ENCODE assay signal across 11 cellular contexts in genomic region chr1:61052393-61053280, GRCh38. TPM values are rescaled to one million over a fixed set of nuclear protein-coding genes. Genes with fewer than 3 reads are reported as not detected.
DNase-seq lines count a peak whose midpoint lies in the region; ATAC-seq and TF ChIP-seq lines count a peak whose summit lies in the region.
"Had no signal": no experiment of that assay in that cellular context is flagged by ENCODE, and none has a peak within 500 bp of the region (broad histone marks: within the 10 kb centered on the region; RNA-seq: fewer than 3 reads in every experiment).

No MANE protein-coding gene starts in this region.

- H3K4me3 Mint-ChIP-seq in CD4-positive, alpha-beta memory T cell, result peak overlapping the region; percentile 68 to 94 (median 86)

- TF ChIP-seq CTCF in neutrophil (IDR thresholded peaks at IDR 0.05), result no peak

- intact Hi-C loops in CD4-positive, alpha-beta memory T cell (cut with micrococcal nuclease), result loop anchor here (5.0 to 10.0 kb wide), 2 partner anchors 70 to 262 kb away; no protein-coding TSS in a partner anchor

- no peaks in the 10 kb centered on the region for H3K9me2 ChIP-seq in Karpas-422 (replicated peaks; ENCODE audit: insufficient read depth, low read length)

- DNase-seq in CD4-positive, alpha-beta memory T cell, result no peak
- DNase-seq in Karpas-422, result no peak
- no peak for DNase-seq in effector memory CD4-positive, alpha-beta T cell
- no peak for DNase-seq in NCI-H524 (lab: John Stamatoyannopoulos, UW)
- no peak for DNase-seq in NCI-H748 (lab: John Stamatoyannopoulos, UW; ENCODE audit: unreplicated experiment)
- DNase-seq: activated CD4-positive, CD25-positive, alpha-beta regulatory T cell treated with anti-CD3 and anti-CD28 coated beads, Interleukin-2, amount 50 U/mL, for 72 hours; DMS79; NCI-H510A had no signal

- no peaks in the 10 kb centered on the region for H3K9me3 ChIP-seq in CD4-positive, alpha-beta memory T cell (ENCODE audit: control insufficient read depth in 1 of 2, low read length in 2 of 2)
- H3K9me3 ChIP-seq in Karpas-422 (ENCODE audit: low read length) (no peaks in the 10 kb centered on the region), neutrophil (no peaks in the 10 kb centered on the region)
- no peaks in the 10 kb centered on the region for H3K9me3 ChIP-seq in effector memory CD4-positive, alpha-beta T cell (ENCODE audit: control insufficient read depth, low read length)

- H3K36me3 ChIP-seq in CD4-positive, alpha-beta memory T cell (ENCODE audit: insufficient read depth, low read length), result no peaks in the 10 kb centered on the region
- H3K36me3 ChIP-seq in Karpas-422 (ENCODE audit: insufficient read depth, low read length), result no peaks in the 10 kb centered on the region
- no peaks in the 10 kb centered on the region for H3K36me3 ChIP-seq in effector memory CD4-positive, alpha-beta T cell (ENCODE audit: control insufficient read depth, insufficient read depth, low read length)
- no peaks in the 10 kb centered on the region for H3K36me3 ChIP-seq in neutrophil

- no peaks in the 10 kb centered on the region for H4K20me1 ChIP-seq in Karpas-422 (ENCODE audit: insufficient read depth, low read depth, low read length)

- CTCF ChIA-PET in CD4-positive, alpha-beta memory T cell (lab: Charles Lee; ENCODE audit: partially characterized antibody), result interaction anchor here (0.8 to 4.8 kb wide), 4 partner anchors 10 to 798 kb away, joined by 3 to 41 read pairs (median 10); no protein-coding TSS in a partner anchor

- no peak overlapping the region for H3K27ac ChIP-seq in CD4-positive, alpha-beta memory T cell (ENCODE audit: low read depth, low read length)
- H3K27ac ChIP-seq in Karpas-422 (ENCODE audit: low read length), result no peak overlapping the region
- no peak overlapping the region for H3K27ac ChIP-seq in effector memory CD4-positive, alpha-beta T cell (ENCODE audit: insufficient read depth, low read length, poor library complexity, severe bottlenecking)
- no peak overlapping the region for H3K27ac ChIP-seq in neutrophil

- H2AFZ ChIP-seq in Karpas-422 (ENCODE audit: low read length), result no peak overlapping the region

- H3K79me2 ChIP-seq in Karpas-422 (ENCODE audit: low read length), result no peaks in the 10 kb centered on the region

- 0 out of 2 replicates have a peak overlapping the region, but pooled peaks have one; percentile 51 for H3K9ac ChIP-seq in Karpas-422 (ENCODE audit: low read length)

- H3K4me1 Mint-ChIP-seq in CD4-positive, alpha-beta memory T cell, result peaks cover 16 to 42% (median 29%) of the 10 kb centered on the region in 4 donors

- no peaks in the 10 kb centered on the region for H3K9me3 Mint-ChIP-seq in CD4-positive, alpha-beta memory T cell

- POLR2A ChIA-PET in CD4-positive, alpha-beta memory T cell (lab: Charles Lee; ENCODE audit: partially characterized antibody), result interaction anchor here (2.6 kb wide), 1 partner anchor 25 kb away, joined by 10 read pairs; no protein-coding TSS in a partner anchor

- no peak overlapping the region for H3K4me3 ChIP-seq in CD4-positive, alpha-beta memory T cell (ENCODE audit: low read length in 2 of 2)
- H3K4me3 ChIP-seq in Karpas-422 (ENCODE audit: low read length) (peak overlapping the region; percentile 63; the same call in 1 of the 2 replicates), neutrophil (ENCODE audit: low read depth in 1 of 2, low read length in 1 of 2) (peak overlapping the region; percentile 29 to 51)
- peak overlapping the region; percentile 30 for H3K4me3 ChIP-seq in effector memory CD4-positive, alpha-beta T cell (ENCODE audit: insufficient read depth, low read depth, low read length, poor library complexity, severe bottlenecking)

- ATAC-seq in GM18907 (IDR thresholded peaks at IDR 0.05; ENCODE audit: unreplicated experiment), result no peak
- ATAC-seq in HG03521 (IDR thresholded peaks at IDR 0.05; ENCODE audit: unreplicated experiment), result no peak

- H3K27ac Mint-ChIP-seq in CD4-positive, alpha-beta memory T cell, result peak overlapping the region in 1 of 7 donors; percentile 52

- peaks cover 29 to 39% of the 10 kb centered on the region in 2 donors for H3K27me3 Mint-ChIP-seq in CD4-positive, alpha-beta memory T cell

- H3K27me3 ChIP-seq in CD4-positive, alpha-beta memory T cell (ENCODE audit: insufficient read depth, low read length), result peaks cover 5% of the 10 kb centered on the region
- H3K27me3 ChIP-seq in Karpas-422 (ENCODE audit: low read length), result no peaks in the 10 kb centered on the region
- H3K27me3 ChIP-seq in effector memory CD4-positive, alpha-beta T cell (replicated peaks; ENCODE audit: control insufficient read depth, insufficient read depth, low read length, poor library complexity, severe bottlenecking), result peaks cover 7% of the 10 kb centered on the region
- peaks cover 82% of the 10 kb centered on the region for H3K27me3 ChIP-seq in neutrophil

- peak overlapping the region; percentile 69 for H3K4me2 ChIP-seq in Karpas-422 (ENCODE audit: low read depth, low read length, poor library complexity, severe bottlenecking)

- peaks cover 46% of the 10 kb centered on the region for H3K4me1 ChIP-seq in CD4-positive, alpha-beta memory T cell (ENCODE audit: insufficient read depth, low read length)
- H3K4me1 ChIP-seq in Karpas-422 (ENCODE audit: low read length), result peaks cover 28% of the 10 kb centered on the region
- peaks cover 17% of the 10 kb centered on the region for H3K4me1 ChIP-seq in effector memory CD4-positive, alpha-beta T cell (ENCODE audit: control insufficient read depth, insufficient read depth, low read length, poor library complexity, severe bottlenecking)
- peaks cover 39 to 48% of the 10 kb centered on the region in 2 experiments for H3K4me1 ChIP-seq in neutrophil (ENCODE audit: control insufficient read depth in 1 of 2, insufficient read depth in 1 of 2, low read depth in 1 of 2, low read length in 1 of 2)

- peaks cover 0 to 3% of the 10 kb centered on the region in 2 donors for H3K36me3 Mint-ChIP-seq in CD4-positive, alpha-beta memory T cell

RNA-seq across cellular contexts. Expression of gene NFIA, which starts 29.7 kb away (rescaled TPM):
- 1 to 10 TPM; 6.9 to 7.3 TPM for total RNA-seq in CD4-positive, alpha-beta memory T cell
- polyA plus RNA-seq in CD4-positive, alpha-beta memory T cell, result 1 to 10 TPM; 5.1 to 6.6 TPM
- total RNA-seq in Karpas-422 (2014; rRNA removed; shearing (Covaris generic); ENCODE audit: low replicate concordance), result 15.8 and 38.3 TPM in 2 replicates

Comparison
In these comparisons a context has a peak if more than half of its experiments do, and no peak if none do; other contexts are left out.
1. H3K4me3 ChIP-seq: peak in Karpas-422 (single experiment), effector memory CD4-positive, alpha-beta T cell (single experiment) and neutrophil (2 of 2); none in CD4-positive, alpha-beta memory T cell (0 of 2).